ENCODE assay signal across 23 cellular contexts in genomic region chr12:113919791-113920190, GRCh38.
"Had no signal": no experiment of that assay in that cellular context is flagged by ENCODE, and none has a peak within 500 bp of the region (broad histone marks: within the 10 kb centered on the region; RNA-seq: fewer than 3 reads in every experiment).

No MANE protein-coding gene starts in this region.

- H3K27ac ChIP-seq: dorsolateral prefrontal cortex, epithelial cell of prostate, esophagus squamous epithelium, gastroesophageal sphincter, left lung, lower lobe of right lung, sigmoid colon, skin epidermis, testis, tibial nerve, upper lobe of right lung, vagina had no signal

- H3K27ac Mint-ChIP-seq: memory B cell; mesothelial cell of epicardium; nephron; stimulated activated naive CD8-positive, alpha-beta T cell treated with anti-CD3 and anti-CD28 coated beads, Interleukin-15, Interleukin-2, amounts not matched to agents 100 ng/mL and 50 ng/mL, for 24 hours had no signal

- H3K4me3 ChIP-seq: dorsolateral prefrontal cortex, esophagus squamous epithelium, gastroesophageal sphincter, left lung, lower lobe of right lung, sigmoid colon, skin epidermis, testis, tibial nerve, upper lobe of right lung, vagina had no signal

- H3K4me3 Mint-ChIP-seq: memory B cell; mesothelial cell of epicardium; nephron; stimulated activated naive CD8-positive, alpha-beta T cell treated with anti-CD3 and anti-CD28 coated beads, Interleukin-15, Interleukin-2, amounts not matched to agents 100 ng/mL and 50 ng/mL, for 24 hours had no signal

- H3K9me3 Mint-ChIP-seq: memory B cell; mesothelial cell of epicardium; nephron; stimulated activated naive CD8-positive, alpha-beta T cell treated with anti-CD3 and anti-CD28 coated beads, Interleukin-15, Interleukin-2, amounts not matched to agents 100 ng/mL and 50 ng/mL, for 24 hours had no signal

- H3K9me3 ChIP-seq: esophagus squamous epithelium, gastroesophageal sphincter, left lung, lower lobe of right lung, sigmoid colon, testis, tibial nerve, upper lobe of right lung, vagina had no signal

- H3K27me3 ChIP-seq: dorsolateral prefrontal cortex, esophagus squamous epithelium, gastroesophageal sphincter, left lung, sigmoid colon, testis, tibial nerve, upper lobe of right lung, vagina had no signal

- ATAC-seq: gastroesophageal sphincter, left lung, lower lobe of right lung, upper lobe of right lung had no signal

- DNase-seq: cortex of kidney; dorsolateral prefrontal cortex; effector CD8-positive, alpha-beta T cell; esophagus squamous epithelium; foreskin fibroblast; glutamatergic neuron; islet precursor cell; left lung; lower lobe of right lung; posterior cingulate gyrus; sigmoid colon; stimulated activated CD4-positive, alpha-beta T cell treated with anti-CD3 and anti-CD28 coated beads, Interleukin-12 subunit alpha, Interleukin-12 subunit beta, amount 100 ng/mL, for 4 hours; testis; upper lobe of right lung had no signal

- H3K4me1 Mint-ChIP-seq: memory B cell, mesothelial cell of epicardium, nephron had no signal

- H3K27me3 Mint-ChIP-seq: memory B cell; stimulated activated naive CD8-positive, alpha-beta T cell treated with anti-CD3 and anti-CD28 coated beads, Interleukin-15, Interleukin-2, amounts not matched to agents 100 ng/mL and 50 ng/mL, for 24 hours had no signal

- H3K4me1 ChIP-seq: esophagus squamous epithelium, gastroesophageal sphincter, left lung, lower lobe of right lung, sigmoid colon, testis, tibial nerve, upper lobe of right lung, vagina had no signal
